ENCODE assay signal across 9 cellular contexts in the genomic region with DNA sequence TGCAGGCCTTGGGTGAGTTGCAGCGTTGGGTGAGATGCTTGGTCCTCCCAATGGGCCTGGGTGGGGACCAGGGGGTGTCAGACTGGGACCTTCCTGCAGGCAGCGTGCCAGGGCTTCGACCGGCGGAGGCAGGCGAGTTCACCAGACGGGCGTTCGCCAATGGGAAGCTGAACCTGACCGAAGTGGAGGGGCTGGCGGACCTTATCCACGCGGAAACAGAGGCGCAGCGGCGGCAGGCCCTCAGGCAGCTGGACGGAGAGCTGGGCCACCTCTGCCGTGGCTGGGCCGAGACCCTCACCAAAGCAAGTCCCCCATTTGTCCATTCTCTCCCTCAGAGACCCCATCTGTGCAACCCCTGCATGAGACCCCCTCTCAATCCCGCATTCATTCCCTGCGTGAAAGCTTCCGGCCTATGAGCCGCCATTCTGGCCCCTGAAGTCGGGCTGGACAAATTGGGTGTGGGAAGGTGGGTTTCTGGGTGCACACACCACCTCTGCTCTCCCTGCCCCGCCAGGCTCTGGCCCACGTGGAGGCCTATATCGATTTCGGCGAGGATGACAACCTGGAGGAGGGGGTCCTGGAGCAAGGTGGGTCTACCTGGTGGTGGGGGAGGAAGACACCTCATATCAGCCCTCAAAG. TPM values are rescaled to one million over a fixed set of nuclear protein-coding genes. Genes with fewer than 3 reads are reported as not detected.
DNase-seq lines count a peak whose midpoint lies in the region; ATAC-seq, FAIRE-seq and TF ChIP-seq lines count a peak whose summit lies in the region.
"Had no signal": no experiment of that assay in that cellular context is flagged by ENCODE, and none has a peak within 500 bp of the region (broad histone marks: within the 10 kb centered on the region; RNA-seq: fewer than 3 reads in every experiment).

No MANE protein-coding gene starts in this region.

- H3K36me3 ChIP-seq in ES-I3 (ENCODE audit: insufficient read depth, low read length) (no peaks in the 10 kb centered on the region; the same call in 1 of the 2 replicates), OCI-LY7 (ENCODE audit: insufficient read depth, low read length) (peaks cover 39% of the 10 kb centered on the region)

- peak overlapping the region; percentile 80; the same call in 1 of the 2 replicates for H3K9ac ChIP-seq in ES-I3 (ENCODE audit: low read depth, low read length)

- no peak for FAIRE-seq in GM12892 (lab: Jason Lieb, UNC)

- H2AFZ ChIP-seq in OCI-LY7 (ENCODE audit: low read length) = no peak overlapping the region; the same call in 1 of the 2 replicates

- TF ChIP-seq CTCF in OCI-LY7 (conservative IDR thresholded peaks at IDR 0.05; ENCODE audit: low read length) = no peak
- TF ChIP-seq CTCF in endothelial cell (IDR thresholded peaks at IDR 0.05; ENCODE audit: unreplicated experiment) = no peak
- no peak for TF ChIP-seq CTCF in progenitor cell of endocrine pancreas (IDR thresholded peaks at IDR 0.05; ENCODE audit: unreplicated experiment)

- H3K4me3 Mint-ChIP-seq in endothelial cell (ENCODE audit: unreplicated experiment) (peak overlapping the region; percentile 94), progenitor cell of endocrine pancreas (ENCODE audit: low read depth) (peak overlapping the region; percentile 96)

- no peak overlapping the region for H3K27ac Mint-ChIP-seq in endothelial cell (ENCODE audit: unreplicated experiment)
- H3K27ac Mint-ChIP-seq in progenitor cell of endocrine pancreas = no peak overlapping the region

- no peak for DNase-seq in OCI-LY7 (ENCODE audit: low spot score)
- no peak for DNase-seq in endothelial cell (ENCODE audit: low spot score)
- DNase-seq in progenitor cell of endocrine pancreas (ENCODE audit: low spot score, unreplicated experiment) = no peak
- DNase-seq in GM12892 (ENCODE audit: insufficient read length) = no peak
- no peak for DNase-seq in NAMALWA (ENCODE audit: low spot score)
- DNase-seq in NCI-H2171 (lab: John Stamatoyannopoulos, UW) = no peak
- DNase-seq: activated gamma-delta T cell had no signal

- peaks cover 10% of the 10 kb centered on the region for H3K36me3 Mint-ChIP-seq in endothelial cell (ENCODE audit: low read depth, unreplicated experiment)
- H3K36me3 Mint-ChIP-seq in progenitor cell of endocrine pancreas (ENCODE audit: insufficient read depth) = peaks cover 3% of the 10 kb centered on the region

- CTCF ChIA-PET in OCI-LY7 (lab: Charles Lee; ENCODE audit: unreplicated experiment) = no interaction called here

- H3K9me3 Mint-ChIP-seq in endothelial cell (ENCODE audit: unreplicated experiment) = no peaks in the 10 kb centered on the region
- H3K9me3 Mint-ChIP-seq in progenitor cell of endocrine pancreas (ENCODE audit: low read depth) = no peaks in the 10 kb centered on the region

- peaks cover 23% of the 10 kb centered on the region for H3K27me3 Mint-ChIP-seq in endothelial cell (ENCODE audit: unreplicated experiment)
- no peaks in the 10 kb centered on the region for H3K27me3 Mint-ChIP-seq in progenitor cell of endocrine pancreas

- ATAC-seq in HG02884 (IDR thresholded peaks at IDR 0.05; ENCODE audit: unreplicated experiment) = no peak

- POLR2A ChIA-PET in OCI-LY7 (lab: Charles Lee) = interaction anchor here (0.6 to 1.2 kb wide), 3 partner anchors 19 to 81 kb away, joined by 3 read pairs; a partner anchor contains a TSS

- no peaks in the 10 kb centered on the region for H3K9me3 ChIP-seq in ES-I3 (ENCODE audit: control insufficient read depth, insufficient read depth, low read length)
- no peaks in the 10 kb centered on the region for H3K9me3 ChIP-seq in OCI-LY7 (ENCODE audit: low read length)

- intact Hi-C loops in OCI-LY7 (cut with micrococcal nuclease; ENCODE audit: unreplicated experiment) = no loop called here

- H3K79me2 ChIP-seq in OCI-LY7 (ENCODE audit: insufficient read depth, low read depth, low read length) = peaks cover 12% of the 10 kb centered on the region; the same call in 1 of the 2 replicates

- BruUV-seq in OCI-LY7 (replicated peaks; lab: Mats Ljungman, UMichigan) = no TSS peak

- H3K4me1 Mint-ChIP-seq in endothelial cell (ENCODE audit: unreplicated experiment) (peaks cover 11% of the 10 kb centered on the region), progenitor cell of endocrine pancreas (ENCODE audit: low read depth) (peaks cover 9% of the 10 kb centered on the region)

- H3K4me3 ChIP-seq in OCI-LY7 (ENCODE audit: low read depth, low read length, poor library complexity, severe bottlenecking) = peak overlapping the region; percentile 83

- H3K4me2 ChIP-seq in OCI-LY7 (ENCODE audit: low read length) = peak overlapping the region; percentile 71

- TF ChIP-seq POLR2A in GM12892 (IDR thresholded peaks at IDR 0.05; ENCODE audit: low read depth, low read length) = no peak

- H3K9me2 ChIP-seq in OCI-LY7 (ENCODE audit: insufficient read depth, low read length) = no peaks in the 10 kb centered on the region

- peaks cover 7% of the 10 kb centered on the region; the same call in 1 of the 2 replicates for H4K20me1 ChIP-seq in OCI-LY7 (ENCODE audit: insufficient read depth, low read length)

- H3K4me1 ChIP-seq in ES-I3 (ENCODE audit: insufficient read depth, low read length) = peaks cover 9% of the 10 kb centered on the region; the same call in 1 of the 2 replicates
- peaks cover 32% of the 10 kb centered on the region for H3K4me1 ChIP-seq in OCI-LY7 (ENCODE audit: insufficient read depth, low read length, poor library complexity, severe bottlenecking)

- peak overlapping the region; percentile 88 for H3K27ac ChIP-seq in OCI-LY7 (ENCODE audit: low read depth, low read length, poor library complexity, severe bottlenecking)

RNA-seq across cellular contexts. Expression of a gene that starts 1.2 kb away (rescaled TPM):
- 83.2 and 103 TPM in 2 replicates for total RNA-seq in OCI-LY7 (2014; rRNA removed; shearing (Covaris generic))
- total RNA-seq in OCI-LY7 (2022) (104 and 113 TPM in 2 replicates), endothelial cell (ENCODE audit: unreplicated experiment) (27.3 TPM), progenitor cell of endocrine pancreas (44.5 and 46.9 TPM in 2 replicates)
- 14.7 TPM for polyA plus RNA-seq in GM12892 (2012; ENCODE audit: missing spikeins)

RNA-seq across cellular contexts. Expression of a gene that starts 3.9 kb away (rescaled TPM):
- total RNA-seq in OCI-LY7 (2014; rRNA removed; shearing (Covaris generic)) = 4.3 and 5.9 TPM in 2 replicates
- 12.8 and 13.5 TPM in 2 replicates for total RNA-seq in OCI-LY7 (2022)
- total RNA-seq in endothelial cell (ENCODE audit: unreplicated experiment) = 19.0 TPM
- total RNA-seq in progenitor cell of endocrine pancreas = 45.2 and 45.3 TPM in 2 replicates
- 0.93 TPM for polyA plus RNA-seq in GM12892 (2012; ENCODE audit: missing spikeins)

RNA-seq across cellular contexts. Expression of a gene that starts 29.2 kb away (rescaled TPM):
- total RNA-seq in OCI-LY7 (2014; rRNA removed; shearing (Covaris generic)) = 36.6 and 39.2 TPM in 2 replicates
- 48.8 and 57.9 TPM in 2 replicates for total RNA-seq in OCI-LY7 (2022)
- 44.7 TPM for total RNA-seq in endothelial cell (ENCODE audit: unreplicated experiment)
- 38.6 and 41.4 TPM in 2 replicates for total RNA-seq in progenitor cell of endocrine pancreas
- 33.6 TPM for polyA plus RNA-seq in GM12892 (2012; ENCODE audit: missing spikeins)

RNA-seq across cellular contexts. Expression of a gene that starts 32.9 kb away (rescaled TPM):
- 174 and 182 TPM in 2 replicates for total RNA-seq in OCI-LY7 (2014; rRNA removed; shearing (Covaris generic))
- total RNA-seq in OCI-LY7 (2022) (168 and 173 TPM in 2 replicates), endothelial cell (ENCODE audit: unreplicated experiment) (60.2 TPM), progenitor cell of endocrine pancreas (54.0 and 54.4 TPM in 2 replicates)
- polyA plus RNA-seq in GM12892 (2012; ENCODE audit: missing spikeins) = 50.8 TPM

RNA-seq across cellular contexts. Expression of a gene that starts 35.3 kb away (rescaled TPM):
- total RNA-seq in OCI-LY7 (2014; rRNA removed; shearing (Covaris generic)) = 11.6 TPM in 2 replicates
- total RNA-seq in OCI-LY7 (2022) (17.3 and 18.9 TPM in 2 replicates), endothelial cell (ENCODE audit: unreplicated experiment) (8.9 TPM), progenitor cell of endocrine pancreas (16.2 and 16.9 TPM in 2 replicates)
- 1.2 TPM for polyA plus RNA-seq in GM12892 (2012; ENCODE audit: missing spikeins)
